In the genomic region with DNA sequence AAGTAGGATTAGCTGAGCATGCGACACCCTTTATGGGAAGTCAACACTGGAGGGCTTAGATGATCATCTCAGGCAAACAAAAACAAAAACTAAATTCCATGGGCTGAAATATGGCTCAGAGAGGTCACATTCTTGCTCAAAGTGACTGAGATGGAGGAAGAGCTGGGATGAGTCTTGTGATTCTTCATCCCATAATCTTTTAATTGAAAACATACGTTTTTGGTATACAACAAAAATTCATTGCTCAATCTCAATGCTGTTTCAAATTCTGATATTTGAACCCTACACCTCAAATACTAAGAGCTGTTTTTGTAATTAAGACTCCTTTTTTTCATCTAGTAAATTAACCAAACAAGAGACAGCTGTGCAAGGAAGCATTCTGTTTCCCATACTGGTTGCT, we compare ENCODE assay signal across 23 cellular contexts.
DNase-seq lines count a peak whose midpoint lies in the region; TF ChIP-seq lines count a peak whose summit lies in the region.
"Had no signal": no experiment of that assay in that cellular context is flagged by ENCODE, and none has a peak within 500 bp of the region (broad histone marks: within the 10 kb centered on the region; RNA-seq: fewer than 3 reads in every experiment).

No MANE protein-coding gene starts in this region.

- peak; percentile 60 for DNase-seq in AG08395 (ENCODE audit: low spot score)
- peak; percentile 60 for DNase-seq in EH (ENCODE audit: low read depth)
- DNase-seq in HFFc6, result peak; percentile 32
- peak; percentile 90 for DNase-seq in fibroblast of gingiva (ENCODE audit: low read depth)
- no peak for DNase-seq in activated CD4-positive, alpha-beta T cell treated with anti-CD3 and anti-CD28 coated beads for 1 hour
- DNase-seq in NCI-H774 (lab: John Stamatoyannopoulos, UW), result no peak
- DNase-seq in mammary epithelial cell, result no peak
- no peak for DNase-seq in activated T-cell treated with anti-CD3 and anti-CD28 coated beads, Interleukin-2, amount 50 U/mL, for 1 hour
- DNase-seq: Caco-2; CD4-positive, alpha-beta memory T cell; DMS 273 treated with DMSO at 0.1 percent for 48 hours; GDM1; IMR-90; NCI-H1105; NCI-H146; NCI-H2029; NCI-H226; NCI-H524; NCI-H82; SJCRH30 had no signal

- no peak overlapping the region for H3K27ac ChIP-seq in mammary epithelial cell (ENCODE audit: insufficient read depth, low read depth, low read length)
- H3K27ac ChIP-seq: BLaER1 treated with 17β-estradiol and CSF1 and Interleukin-3, amounts not matched to agents 10 nM and 100 nM; KMS-11; SJCRH30 had no signal

- peaks cover 45% of the 10 kb centered on the region for H3K4me1 Mint-ChIP-seq in HFFc6 (ENCODE audit: low read depth)
- H3K4me1 Mint-ChIP-seq: CD4-positive, alpha-beta memory T cell had no signal

- no peaks in the 10 kb centered on the region for H3K9me3 ChIP-seq in mammary epithelial cell (replicated peaks; ENCODE audit: insufficient read depth, low read length)
- H3K9me3 ChIP-seq: Caco-2, HAP-1, SJCRH30 had no signal

- intact Hi-C loops in mammary epithelial cell (cut with micrococcal nuclease), result no loop called here

- H3K4me3 Mint-ChIP-seq in HFFc6, result peak overlapping the region; percentile 39; the same call in 1 of the 2 replicates
- H3K4me3 Mint-ChIP-seq: CD4-positive, alpha-beta memory T cell had no signal

- no peaks in the 10 kb centered on the region for H3K27me3 ChIP-seq in mammary epithelial cell (ENCODE audit: insufficient read depth, low read length)
- H3K27me3 ChIP-seq: BLaER1 treated with 17β-estradiol and CSF1 and Interleukin-3, amounts not matched to agents 10 nM and 100 nM; SJCRH30 had no signal

- no peak overlapping the region for H2AFZ ChIP-seq in mammary epithelial cell (ENCODE audit: low read depth, low read length)

- peaks cover 6% of the 10 kb centered on the region; the same call in 1 of the 2 replicates for H3K36me3 Mint-ChIP-seq in HFFc6 (ENCODE audit: low read depth)
- H3K36me3 Mint-ChIP-seq: CD4-positive, alpha-beta memory T cell had no signal

- H3K27me3 Mint-ChIP-seq in HFFc6 (ENCODE audit: insufficient read depth), result peaks cover 25% of the 10 kb centered on the region

- no peaks in the 10 kb centered on the region for H4K20me1 ChIP-seq in mammary epithelial cell (ENCODE audit: insufficient read depth, low read length)
- H4K20me1 ChIP-seq: BLaER1 treated with 17β-estradiol and CSF1 and Interleukin-3, amounts not matched to agents 10 nM and 100 nM had no signal

- dilution Hi-C loops in mammary epithelial cell (cut with HindIII; ENCODE audit: low sequenced_read_pairs), result no loop called here

- no peak overlapping the region for H3K27ac Mint-ChIP-seq in HFFc6
- H3K27ac Mint-ChIP-seq: CD4-positive, alpha-beta memory T cell had no signal

- BruUV-seq in mammary epithelial cell (replicated peaks; lab: Mats Ljungman, UMichigan), result no TSS peak

- H3K36me3 ChIP-seq in mammary epithelial cell (ENCODE audit: insufficient read depth, low read length), result no peaks in the 10 kb centered on the region
- H3K36me3 ChIP-seq: BLaER1 treated with 17β-estradiol and CSF1 and Interleukin-3, amounts not matched to agents 10 nM and 100 nM; HAP-1; SJCRH30 had no signal

- in situ Hi-C loops in mammary epithelial cell (cut with MboI; ENCODE audit: low sequenced_read_pairs in 2 of 2), result no loop called here

- TF ChIP-seq CTCF in HFFc6 (IDR thresholded peaks at IDR 0.05), result no peak
- no peak for TF ChIP-seq CTCF in mammary epithelial cell (conservative IDR thresholded peaks at IDR 0.05 in 1 of 2, IDR thresholded peaks at IDR 0.05 in 1 of 2; ENCODE audit: extremely low read depth in 1 of 2, insufficient read depth in 1 of 2, low read depth in 1 of 2, low read length in 2 of 2)

- H3K9ac ChIP-seq in mammary epithelial cell (ENCODE audit: insufficient read depth, low read length), result no peak overlapping the region
- H3K9ac ChIP-seq: BLaER1 treated with 17β-estradiol and CSF1 and Interleukin-3, amounts not matched to agents 10 nM and 100 nM; KMS-11 had no signal

- H3K4me2 ChIP-seq in mammary epithelial cell (ENCODE audit: insufficient read depth, low read depth, low read length), result no peak overlapping the region
- H3K4me2 ChIP-seq: BLaER1 treated with 17β-estradiol and CSF1 and Interleukin-3, amounts not matched to agents 10 nM and 100 nM; KMS-11 had no signal

- peaks cover 6% of the 10 kb centered on the region for H3K9me3 Mint-ChIP-seq in HFFc6

- no peaks in the 10 kb centered on the region for H3K79me2 ChIP-seq in mammary epithelial cell (ENCODE audit: insufficient read depth, low read length)

- 88% methylated on average over 2 of the region's 2 CpGs for WGBS in mammary epithelial cell (ENCODE audit: low coverage, missing lambda C conversion rate)

- H3K4me3 ChIP-seq in mammary epithelial cell (replicated peaks in 1 of 3; ENCODE audit: insufficient read depth in 1 of 3, low read depth in 2 of 3, low read length in 3 of 3), result no peak overlapping the region
- H3K4me3 ChIP-seq: BLaER1 treated with 17β-estradiol and CSF1 and Interleukin-3, amounts not matched to agents 10 nM and 100 nM; HAP-1; SJCRH30 had no signal

- H3K4me1 ChIP-seq in mammary epithelial cell (ENCODE audit: insufficient read depth, low read length), result no peaks in the 10 kb centered on the region
- H3K4me1 ChIP-seq: BLaER1 treated with 17β-estradiol and CSF1 and Interleukin-3, amounts not matched to agents 10 nM and 100 nM; Caco-2; HAP-1; SJCRH30 had no signal

- CTCF ChIA-PET in mammary epithelial cell (lab: Charles Lee; ENCODE audit: low non-redundant PET), result no interaction called here

Comparison
In these comparisons a context has a peak if more than half of its experiments do, and no peak if none do; other contexts are left out.
1. DNase-seq: peak in AG08395 (single experiment), EH (single experiment), HFFc6 (single experiment) and fibroblast of gingiva (single experiment); none in activated CD4-positive, alpha-beta T cell treated with anti-CD3 and anti-CD28 coated beads for 1 hour (single experiment), NCI-H774 (single experiment), mammary epithelial cell (single experiment) and activated T-cell treated with anti-CD3 and anti-CD28 coated beads, Interleukin-2, amount 50 U/mL, for 1 hour (single experiment).